In the genomic region with DNA sequence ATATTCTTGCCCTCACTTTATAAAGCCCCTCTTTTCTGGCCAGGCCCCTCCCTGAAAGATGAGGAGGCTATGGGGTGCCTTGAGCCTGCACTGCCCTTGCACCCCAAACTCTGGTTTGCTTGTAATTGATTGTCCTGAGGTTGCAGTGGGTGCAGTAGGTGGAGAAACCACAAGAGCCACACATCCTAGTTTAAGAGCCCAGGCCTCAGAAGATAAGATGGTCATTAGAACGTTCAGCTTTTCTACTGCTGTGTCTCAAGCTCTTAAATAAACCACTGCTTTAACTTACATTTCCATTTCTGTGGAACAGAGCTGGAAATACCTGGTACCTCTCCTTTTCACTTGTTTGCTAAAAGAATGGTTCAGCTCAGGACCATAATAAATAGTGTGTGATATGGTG, we compare ENCODE assay signal across 1 cellular context.
TF ChIP-seq lines count a peak whose summit lies in the region.

No MANE protein-coding gene starts in this region.

TF ChIP-seq in K562, 482 proteins besides CTCF, POLR2A, EP300 and RAD21 (continues in another document):
- TF ChIP-seq, protein P1, sequence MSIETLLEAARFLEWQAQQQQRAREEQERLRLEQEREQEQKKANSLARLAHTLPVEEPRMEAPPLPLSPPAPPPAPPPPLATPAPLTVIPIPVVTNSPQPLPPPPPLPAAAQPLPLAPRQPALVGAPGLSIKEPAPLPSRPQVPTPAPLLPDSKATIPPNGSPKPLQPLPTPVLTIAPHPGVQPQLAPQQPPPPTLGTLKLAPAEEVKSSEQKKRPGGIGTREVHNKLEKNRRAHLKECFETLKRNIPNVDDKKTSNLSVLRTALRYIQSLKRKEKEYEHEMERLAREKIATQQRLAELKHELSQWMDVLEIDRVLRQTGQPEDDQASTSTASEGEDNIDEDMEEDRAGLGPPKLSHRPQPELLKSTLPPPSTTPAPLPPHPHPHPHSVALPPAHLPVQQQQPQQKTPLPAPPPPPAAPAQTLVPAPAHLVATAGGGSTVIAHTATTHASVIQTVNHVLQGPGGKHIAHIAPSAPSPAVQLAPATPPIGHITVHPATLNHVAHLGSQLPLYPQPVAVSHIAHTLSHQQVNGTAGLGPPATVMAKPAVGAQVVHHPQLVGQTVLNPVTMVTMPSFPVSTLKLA (conservative IDR thresholded peaks at IDR 0.05), result no peak
- TF ChIP-seq, protein P2, sequence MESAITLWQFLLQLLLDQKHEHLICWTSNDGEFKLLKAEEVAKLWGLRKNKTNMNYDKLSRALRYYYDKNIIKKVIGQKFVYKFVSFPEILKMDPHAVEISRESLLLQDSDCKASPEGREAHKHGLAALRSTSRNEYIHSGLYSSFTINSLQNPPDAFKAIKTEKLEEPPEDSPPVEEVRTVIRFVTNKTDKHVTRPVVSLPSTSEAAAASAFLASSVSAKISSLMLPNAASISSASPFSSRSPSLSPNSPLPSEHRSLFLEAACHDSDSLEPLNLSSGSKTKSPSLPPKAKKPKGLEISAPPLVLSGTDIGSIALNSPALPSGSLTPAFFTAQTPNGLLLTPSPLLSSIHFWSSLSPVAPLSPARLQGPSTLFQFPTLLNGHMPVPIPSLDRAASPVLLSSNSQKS (CRISPR knock-in tag; IDR thresholded peaks at IDR 0.05), result no peak
- TF ChIP-seq SREBF2 (CRISPR knock-in tag; IDR thresholded peaks at IDR 0.05) (no peak), RBM34 (IDR thresholded peaks at IDR 0.05; ENCODE audit: borderline replicate concordance, insufficient read depth, low read length) (no peak), ZKSCAN3 (CRISPR knock-in tag; IDR thresholded peaks at IDR 0.05) (no peak), MCM7 (IDR thresholded peaks at IDR 0.05) (no peak), ARID1B (IDR thresholded peaks at IDR 0.05) (peak; percentile 38; the same call in 1 of the 2 replicates), EGR1 (conservative IDR thresholded peaks at IDR 0.05) (peak; percentile 26; the same call in 1 of the 2 replicates), KDM1A (IDR thresholded peaks at IDR 0.05) (peak; percentile 94 to 96), MBD2 (IDR thresholded peaks at IDR 0.05; ENCODE audit: borderline replicate concordance, low read depth) (no peak), TRIM28 (IDR thresholded peaks at IDR 0.05) (no peak), CBFA2T3 (IDR thresholded peaks at IDR 0.05) (peak; percentile 74), NR4A1 (CRISPR knock-in tag; IDR thresholded peaks at IDR 0.05) (no peak), NR4A1 (tag; IDR thresholded peaks at IDR 0.05) (no peak), ZNF584 (CRISPR knock-in tag; IDR thresholded peaks at IDR 0.05; ENCODE audit: low read depth) (no peak), NFIX (CRISPR knock-in tag; IDR thresholded peaks at IDR 0.05; ENCODE audit: low read depth) (no peak), TAF7 (tag; IDR thresholded peaks at IDR 0.05) (no peak), CTBP1 (IDR thresholded peaks at IDR 0.05; ENCODE audit: borderline replicate concordance) (no peak), TCF3 (CRISPR knock-in tag; IDR thresholded peaks at IDR 0.05) (peak; percentile 60), RBM22 (IDR thresholded peaks at IDR 0.05; ENCODE audit: low read depth, low read length, poor library complexity, severe bottlenecking) (no peak), MEIS2 (IDR thresholded peaks at IDR 0.05; ENCODE audit: partially characterized antibody) (peak; percentile 25), CBX1 (IDR thresholded peaks at IDR 0.05; ENCODE audit: low read depth) (no peak), ZNF766 (CRISPR knock-in tag; conservative IDR thresholded peaks at IDR 0.05) (0 out of 2 replicates have a peak, but pooled peaks have one; percentile 44), ETV5 (CRISPR knock-in tag; IDR thresholded peaks at IDR 0.05; ENCODE audit: low read depth) (no peak), PTBP1 (IDR thresholded peaks at IDR 0.05; ENCODE audit: low read depth, low read length) (no peak), ZNF232 (CRISPR knock-in tag; IDR thresholded peaks at IDR 0.05) (no peak), WHSC1 (IDR thresholded peaks at IDR 0.05; ENCODE audit: low read length) (no peak), HMGN3 (IDR thresholded peaks at IDR 0.05; ENCODE audit: borderline replicate concordance, extremely low read depth, insufficient read length, low read depth, low read length) (no peak), ELF4 (CRISPR knock-in tag; IDR thresholded peaks at IDR 0.05) (no peak), NCOR1 (IDR thresholded peaks at IDR 0.05) (no peak), ZNF79 (CRISPR knock-in tag; IDR thresholded peaks at IDR 0.05; ENCODE audit: low read depth) (no peak), ESRRB (CRISPR knock-in tag; IDR thresholded peaks at IDR 0.05; ENCODE audit: borderline replicate concordance) (no peak), KDM2B (CRISPR knock-in tag; IDR thresholded peaks at IDR 0.05) (no peak), PRPF4 (IDR thresholded peaks at IDR 0.05; ENCODE audit: insufficient read depth, low read depth, low read length, poor library complexity, severe bottlenecking) (no peak), RFX7 (CRISPR knock-in tag; IDR thresholded peaks at IDR 0.05) (no peak), CBFA2T2 (conservative IDR thresholded peaks at IDR 0.05) (peak; percentile 46), EP400 (IDR thresholded peaks at IDR 0.05) (no peak), FUS (optimal IDR thresholded peaks at IDR 0.05; ENCODE audit: low read depth, low read length) (no peak), RCOR1 (IDR thresholded peaks at IDR 0.05; ENCODE audit: borderline replicate concordance in 1 of 2, low read depth in 2 of 2, low read length in 2 of 2) (peak; percentile 35 to 76; a peak in 2 of 4 replicates), KDM5B (IDR thresholded peaks at IDR 0.05; ENCODE audit: insufficient replicate concordance, low read depth, low read length) (no peak), FOSL1 (tag; conservative IDR thresholded peaks at IDR 0.05) (peak; percentile 25; the same call in 1 of the 2 replicates), GATA2 (CRISPR knock-in tag; IDR thresholded peaks at IDR 0.05) (no peak), ZNF589 (CRISPR knock-in tag; IDR thresholded peaks at IDR 0.05; ENCODE audit: low read depth) (no peak), NR3C1 (CRISPR knock-in tag; IDR thresholded peaks at IDR 0.05) (no peak), HDAC1 (IDR thresholded peaks at IDR 0.05) (peak in 1 of 2 experiments; percentile 73; a peak in 2 of 4 replicates)
- TF ChIP-seq, protein P3, sequence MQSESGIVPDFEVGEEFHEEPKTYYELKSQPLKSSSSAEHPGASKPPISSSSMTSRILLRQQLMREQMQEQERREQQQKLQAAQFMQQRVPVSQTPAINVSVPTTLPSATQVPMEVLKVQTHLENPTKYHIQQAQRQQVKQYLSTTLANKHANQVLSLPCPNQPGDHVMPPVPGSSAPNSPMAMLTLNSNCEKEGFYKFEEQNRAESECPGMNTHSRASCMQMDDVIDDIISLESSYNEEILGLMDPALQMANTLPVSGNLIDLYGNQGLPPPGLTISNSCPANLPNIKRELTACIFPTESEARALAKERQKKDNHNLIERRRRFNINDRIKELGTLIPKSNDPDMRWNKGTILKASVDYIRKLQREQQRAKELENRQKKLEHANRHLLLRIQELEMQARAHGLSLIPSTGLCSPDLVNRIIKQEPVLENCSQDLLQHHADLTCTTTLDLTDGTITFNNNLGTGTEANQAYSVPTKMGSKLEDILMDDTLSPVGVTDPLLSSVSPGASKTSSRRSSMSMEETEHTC (IDR thresholded peaks at IDR 0.05), result no peak
- TF ChIP-seq, protein P4, sequence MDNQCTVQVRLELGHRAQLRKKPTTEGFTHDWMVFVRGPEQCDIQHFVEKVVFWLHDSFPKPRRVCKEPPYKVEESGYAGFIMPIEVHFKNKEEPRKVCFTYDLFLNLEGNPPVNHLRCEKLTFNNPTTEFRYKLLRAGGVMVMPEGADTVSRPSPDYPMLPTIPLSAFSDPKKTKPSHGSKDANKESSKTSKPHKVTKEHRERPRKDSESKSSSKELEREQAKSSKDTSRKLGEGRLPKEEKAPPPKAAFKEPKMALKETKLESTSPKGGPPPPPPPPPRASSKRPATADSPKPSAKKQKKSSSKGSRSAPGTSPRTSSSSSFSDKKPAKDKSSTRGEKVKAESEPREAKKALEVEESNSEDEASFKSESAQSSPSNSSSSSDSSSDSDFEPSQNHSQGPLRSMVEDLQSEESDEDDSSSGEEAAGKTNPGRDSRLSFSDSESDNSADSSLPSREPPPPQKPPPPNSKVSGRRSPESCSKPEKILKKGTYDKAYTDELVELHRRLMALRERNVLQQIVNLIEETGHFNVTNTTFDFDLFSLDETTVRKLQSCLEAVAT (IDR thresholded peaks at IDR 0.05), result 0 out of 4 replicates have a peak, but pooled peaks of 1 of the 2 experiments have one; percentile 33
- TF ChIP-seq, protein P5, sequence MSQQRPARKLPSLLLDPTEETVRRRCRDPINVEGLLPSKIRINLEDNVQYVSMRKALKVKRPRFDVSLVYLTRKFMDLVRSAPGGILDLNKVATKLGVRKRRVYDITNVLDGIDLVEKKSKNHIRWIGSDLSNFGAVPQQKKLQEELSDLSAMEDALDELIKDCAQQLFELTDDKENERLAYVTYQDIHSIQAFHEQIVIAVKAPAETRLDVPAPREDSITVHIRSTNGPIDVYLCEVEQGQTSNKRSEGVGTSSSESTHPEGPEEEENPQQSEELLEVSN (IDR thresholded peaks at IDR 0.05; ENCODE audit: borderline replicate concordance in 1 of 2, extremely low read depth in 1 of 2, insufficient read depth in 1 of 2, insufficient read length in 1 of 2, low read depth in 1 of 2, low read length in 1 of 2, poor library complexity in 1 of 2, severe bottlenecking in 1 of 2), result no peak
- TF ChIP-seq, protein P6, sequence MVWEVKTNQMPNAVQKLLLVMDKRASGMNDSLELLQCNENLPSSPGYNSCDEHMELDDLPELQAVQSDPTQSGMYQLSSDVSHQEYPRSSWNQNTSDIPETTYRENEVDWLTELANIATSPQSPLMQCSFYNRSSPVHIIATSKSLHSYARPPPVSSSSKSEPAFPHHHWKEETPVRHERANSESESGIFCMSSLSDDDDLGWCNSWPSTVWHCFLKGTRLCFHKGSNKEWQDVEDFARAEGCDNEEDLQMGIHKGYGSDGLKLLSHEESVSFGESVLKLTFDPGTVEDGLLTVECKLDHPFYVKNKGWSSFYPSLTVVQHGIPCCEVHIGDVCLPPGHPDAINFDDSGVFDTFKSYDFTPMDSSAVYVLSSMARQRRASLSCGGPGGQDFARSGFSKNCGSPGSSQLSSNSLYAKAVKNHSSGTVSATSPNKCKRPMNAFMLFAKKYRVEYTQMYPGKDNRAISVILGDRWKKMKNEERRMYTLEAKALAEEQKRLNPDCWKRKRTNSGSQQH (CRISPR knock-in tag; IDR thresholded peaks at IDR 0.05), result no peak
- TF ChIP-seq, protein P7, sequence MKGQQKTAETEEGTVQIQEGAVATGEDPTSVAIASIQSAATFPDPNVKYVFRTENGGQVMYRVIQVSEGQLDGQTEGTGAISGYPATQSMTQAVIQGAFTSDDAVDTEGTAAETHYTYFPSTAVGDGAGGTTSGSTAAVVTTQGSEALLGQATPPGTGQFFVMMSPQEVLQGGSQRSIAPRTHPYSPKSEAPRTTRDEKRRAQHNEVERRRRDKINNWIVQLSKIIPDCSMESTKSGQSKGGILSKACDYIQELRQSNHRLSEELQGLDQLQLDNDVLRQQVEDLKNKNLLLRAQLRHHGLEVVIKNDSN (CRISPR knock-in tag; IDR thresholded peaks at IDR 0.05), result no peak
- TF ChIP-seq, protein P8, sequence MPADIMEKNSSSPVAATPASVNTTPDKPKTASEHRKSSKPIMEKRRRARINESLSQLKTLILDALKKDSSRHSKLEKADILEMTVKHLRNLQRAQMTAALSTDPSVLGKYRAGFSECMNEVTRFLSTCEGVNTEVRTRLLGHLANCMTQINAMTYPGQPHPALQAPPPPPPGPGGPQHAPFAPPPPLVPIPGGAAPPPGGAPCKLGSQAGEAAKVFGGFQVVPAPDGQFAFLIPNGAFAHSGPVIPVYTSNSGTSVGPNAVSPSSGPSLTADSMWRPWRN (IDR thresholded peaks at IDR 0.05; ENCODE audit: low read depth), result peak; percentile 67
- TF ChIP-seq, protein P9, sequence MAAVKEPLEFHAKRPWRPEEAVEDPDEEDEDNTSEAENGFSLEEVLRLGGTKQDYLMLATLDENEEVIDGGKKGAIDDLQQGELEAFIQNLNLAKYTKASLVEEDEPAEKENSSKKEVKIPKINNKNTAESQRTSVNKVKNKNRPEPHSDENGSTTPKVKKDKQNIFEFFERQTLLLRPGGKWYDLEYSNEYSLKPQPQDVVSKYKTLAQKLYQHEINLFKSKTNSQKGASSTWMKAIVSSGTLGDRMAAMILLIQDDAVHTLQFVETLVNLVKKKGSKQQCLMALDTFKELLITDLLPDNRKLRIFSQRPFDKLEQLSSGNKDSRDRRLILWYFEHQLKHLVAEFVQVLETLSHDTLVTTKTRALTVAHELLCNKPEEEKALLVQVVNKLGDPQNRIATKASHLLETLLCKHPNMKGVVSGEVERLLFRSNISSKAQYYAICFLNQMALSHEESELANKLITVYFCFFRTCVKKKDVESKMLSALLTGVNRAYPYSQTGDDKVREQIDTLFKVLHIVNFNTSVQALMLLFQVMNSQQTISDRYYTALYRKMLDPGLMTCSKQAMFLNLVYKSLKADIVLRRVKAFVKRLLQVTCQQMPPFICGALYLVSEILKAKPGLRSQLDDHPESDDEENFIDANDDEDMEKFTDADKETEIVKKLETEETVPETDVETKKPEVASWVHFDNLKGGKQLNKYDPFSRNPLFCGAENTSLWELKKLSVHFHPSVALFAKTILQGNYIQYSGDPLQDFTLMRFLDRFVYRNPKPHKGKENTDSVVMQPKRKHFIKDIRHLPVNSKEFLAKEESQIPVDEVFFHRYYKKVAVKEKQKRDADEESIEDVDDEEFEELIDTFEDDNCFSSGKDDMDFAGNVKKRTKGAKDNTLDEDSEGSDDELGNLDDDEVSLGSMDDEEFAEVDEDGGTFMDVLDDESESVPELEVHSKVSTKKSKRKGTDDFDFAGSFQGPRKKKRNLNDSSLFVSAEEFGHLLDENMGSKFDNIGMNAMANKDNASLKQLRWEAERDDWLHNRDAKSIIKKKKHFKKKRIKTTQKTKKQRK (IDR thresholded peaks at IDR 0.05; ENCODE audit: borderline replicate concordance, low read depth, low read length), result no peak
- TF ChIP-seq, protein P10, sequence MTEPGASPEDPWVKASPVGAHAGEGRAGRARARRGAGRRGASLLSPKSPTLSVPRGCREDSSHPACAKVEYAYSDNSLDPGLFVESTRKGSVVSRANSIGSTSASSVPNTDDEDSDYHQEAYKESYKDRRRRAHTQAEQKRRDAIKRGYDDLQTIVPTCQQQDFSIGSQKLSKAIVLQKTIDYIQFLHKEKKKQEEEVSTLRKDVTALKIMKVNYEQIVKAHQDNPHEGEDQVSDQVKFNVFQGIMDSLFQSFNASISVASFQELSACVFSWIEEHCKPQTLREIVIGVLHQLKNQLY (CRISPR knock-in tag; conservative IDR thresholded peaks at IDR 0.05), result no peak
- TF ChIP-seq, protein P11, sequence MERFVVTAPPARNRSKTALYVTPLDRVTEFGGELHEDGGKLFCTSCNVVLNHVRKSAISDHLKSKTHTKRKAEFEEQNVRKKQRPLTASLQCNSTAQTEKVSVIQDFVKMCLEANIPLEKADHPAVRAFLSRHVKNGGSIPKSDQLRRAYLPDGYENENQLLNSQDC (CRISPR knock-in tag; IDR thresholded peaks at IDR 0.05), result no peak
